ENCODE assay signal across 12 cellular contexts in the genomic region with DNA sequence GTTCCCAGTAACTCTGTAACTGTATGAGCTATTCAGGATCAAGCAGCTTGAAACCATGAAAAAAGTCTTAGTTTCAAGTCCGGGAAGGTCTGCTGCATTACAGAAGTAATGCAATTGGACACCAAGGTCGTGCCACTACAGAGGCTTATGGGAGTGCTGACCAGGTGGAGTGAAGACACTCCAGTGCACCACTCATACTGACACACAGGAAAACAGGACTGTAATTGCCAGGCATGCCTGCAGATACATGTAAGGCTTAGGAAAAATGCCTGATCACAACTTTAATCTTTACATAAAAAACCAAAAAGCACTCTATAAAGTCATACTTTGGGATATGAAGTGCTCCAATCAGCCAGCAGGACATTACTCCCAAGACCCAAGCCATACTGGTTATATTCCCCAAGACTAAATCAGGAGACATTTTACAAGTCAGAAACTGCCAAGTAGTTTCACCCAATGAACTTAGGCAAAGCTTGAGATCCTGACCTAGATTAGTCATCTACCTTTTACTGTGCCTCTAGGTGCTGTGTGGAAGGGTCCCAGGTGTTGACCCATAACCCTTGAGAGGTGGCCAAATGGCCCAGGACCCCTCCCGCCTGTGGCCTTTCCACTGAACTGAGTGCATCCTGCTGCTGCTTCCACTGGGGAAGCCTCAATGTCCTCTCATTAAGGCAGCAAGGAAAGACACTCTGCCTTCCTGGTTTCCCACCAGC. TPM values are rescaled to one million over a fixed set of nuclear protein-coding genes. Genes with fewer than 3 reads are reported as not detected.
A peak's percentile ranks its signal among the peaks of the same experiment; 100 is the strongest.
DNase-seq lines count a peak whose midpoint lies in the region; ATAC-seq and TF ChIP-seq lines count a peak whose summit lies in the region.
"Had no signal": no experiment of that assay in that cellular context is flagged by ENCODE, and none has a peak within 500 bp of the region (broad histone marks: within the 10 kb centered on the region; RNA-seq: fewer than 3 reads in every experiment).

No MANE protein-coding gene starts in this region.

- H3K9me3 ChIP-seq in HCT116 (ENCODE audit: control insufficient read depth in 1 of 2, insufficient read depth in 1 of 2, low read depth in 1 of 2, low read length in 2 of 2) (no peaks in the 10 kb centered on the region), iPS-20b (ENCODE audit: insufficient read depth, low read depth, low read length) (no peaks in the 10 kb centered on the region), sigmoid colon (no peaks in the 10 kb centered on the region)

- H3K79me2 ChIP-seq in HCT116 (ENCODE audit: insufficient read depth, low read length), result no peaks in the 10 kb centered on the region

- CTCF ChIA-PET in HCT116 (lab: Charles Lee), result no interaction called here

- H3K9ac ChIP-seq in HCT116 (ENCODE audit: low read length), result no peak overlapping the region
- H3K9ac ChIP-seq in iPS-20b (ENCODE audit: low read depth, low read length), result no peak overlapping the region
- H3K9ac ChIP-seq: GM23248 had no signal

- H3K4me2 ChIP-seq in HCT116 (ENCODE audit: low read length), result peak overlapping the region; percentile 14

- TF ChIP-seq CTCF in HCT116 (IDR thresholded peaks at IDR 0.05 in 2 of 3, conservative IDR thresholded peaks at IDR 0.05 in 1 of 3; ENCODE audit: borderline replicate concordance in 1 of 3, insufficient read depth in 1 of 3, low read depth in 2 of 3, low read length in 2 of 3) (no peak), sigmoid colon (IDR thresholded peaks at IDR 0.05) (no peak)

- H3K36me3 ChIP-seq in HCT116 (ENCODE audit: control insufficient read depth in 1 of 2, insufficient read depth in 2 of 2, low read length in 2 of 2), result peaks cover under 1 to 11% of the 10 kb centered on the region in 2 experiments; a peak in 2 of 4 replicates
- H3K36me3 ChIP-seq in iPS-20b (ENCODE audit: insufficient read depth, low read depth, low read length), result peaks cover 18% of the 10 kb centered on the region
- peaks cover 0 to 7% (median 0%) of the 10 kb centered on the region in 4 donors for H3K36me3 ChIP-seq in sigmoid colon

- no peaks in the 10 kb centered on the region for H3K9me2 ChIP-seq in HCT116 (ENCODE audit: insufficient read depth)

- H3K27ac ChIP-seq in HCT116 (ENCODE audit: low read depth, low read length) (no peak overlapping the region), iPS-20b (ENCODE audit: low read length) (peak overlapping the region; percentile 28), sigmoid colon (peak overlapping the region in 3 of 4 donors; percentile 14 to 50 (median 32))
- H3K27ac ChIP-seq: GM23248, VCaP had no signal

- RAD21 ChIA-PET in HCT116 (lab: Charles Lee; ENCODE audit: low non-redundant PET in 1 of 2, low total read pairs in 2 of 2, uncharacterized antibody in 2 of 2, unreplicated experiment in 2 of 2), result no interaction called here

- TF ChIP-seq POLR2A in HCT116 (IDR thresholded peaks at IDR 0.05; ENCODE audit: borderline replicate concordance, extremely low read depth, insufficient read depth, insufficient read length), result no peak
- TF ChIP-seq POLR2A in sigmoid colon (IDR thresholded peaks at IDR 0.05), result no peak

- H3K4me3 ChIP-seq in HCT116 (replicated peaks in 1 of 2; ENCODE audit: low read depth in 1 of 2, low read length in 2 of 2) (no peak overlapping the region), iPS-20b (ENCODE audit: low read length) (no peak overlapping the region), sigmoid colon (no peak overlapping the region)
- H3K4me3 ChIP-seq: GM23248 had no signal

- POLR2A ChIA-PET in HCT116 (lab: Charles Lee), result no interaction called here

- no TSS peak for BruUV-seq in HCT116 (replicated peaks; lab: Mats Ljungman, UMichigan)

- no peak for TF ChIP-seq EP300 in sigmoid colon (IDR thresholded peaks at IDR 0.05)

- peaks cover 21% of the 10 kb centered on the region for H4K20me1 ChIP-seq in HCT116 (ENCODE audit: insufficient read depth)

- intact Hi-C loops in HCT116 (cut with micrococcal nuclease) (no loop called here), sigmoid colon (cut with DNase I) (no loop called here)

- no peak overlapping the region for H2AFZ ChIP-seq in HCT116 (ENCODE audit: low read depth, low read length, poor library complexity, severe bottlenecking)
- H2AFZ ChIP-seq: GM23248 had no signal

- no peak for DNase-seq in HCT116 (ENCODE audit: low read depth, low spot score)
- peak; percentile 15 for DNase-seq in SW480 (ENCODE audit: low spot score)
- no peak for DNase-seq in sigmoid colon
- no peak for DNase-seq in hypothalamus (lab: John Stamatoyannopoulos, UW)
- no peak for DNase-seq in COLO668 (lab: John Stamatoyannopoulos, UW; ENCODE audit: unreplicated experiment)
- DNase-seq in NCI-H2227 treated with DMSO at 0.1 percent for 48 hours (lab: John Stamatoyannopoulos, UW), result no peak
- DNase-seq: aorta, GM23248, NCI-H510A treated with DMSO at 0.1 percent for 48 hours, SIG-M5 had no signal

- peak; percentile 49 for ATAC-seq in HCT116

- WGBS in sigmoid colon, 2 donors, result 71 to 76% methylated on average over 3 of the region's 3 CpGs

- TF ChIP-seq RAD21 in HCT116 (IDR thresholded peaks at IDR 0.05; ENCODE audit: low read depth), result no peak

- H3K27me3 ChIP-seq in HCT116 (ENCODE audit: insufficient read depth, low read length) (no peaks in the 10 kb centered on the region), iPS-20b (ENCODE audit: insufficient read depth, low read length) (no peaks in the 10 kb centered on the region), sigmoid colon (no peaks in the 10 kb centered on the region)

- peaks cover 0 to 37% of the 10 kb centered on the region in 2 experiments; a peak in 2 of 4 replicates for H3K4me1 ChIP-seq in HCT116 (ENCODE audit: control insufficient read depth in 1 of 2, insufficient read depth in 2 of 2, low read length in 2 of 2)
- H3K4me1 ChIP-seq in iPS-20b (ENCODE audit: insufficient read depth, low read length), result peaks cover 19% of the 10 kb centered on the region
- peaks cover 0 to 22% (median 10%) of the 10 kb centered on the region in 4 donors for H3K4me1 ChIP-seq in sigmoid colon

TF ChIP-seq in HCT116, 20 proteins besides CTCF, POLR2A, EP300 and RAD21:
- TF ChIP-seq, protein P1, sequence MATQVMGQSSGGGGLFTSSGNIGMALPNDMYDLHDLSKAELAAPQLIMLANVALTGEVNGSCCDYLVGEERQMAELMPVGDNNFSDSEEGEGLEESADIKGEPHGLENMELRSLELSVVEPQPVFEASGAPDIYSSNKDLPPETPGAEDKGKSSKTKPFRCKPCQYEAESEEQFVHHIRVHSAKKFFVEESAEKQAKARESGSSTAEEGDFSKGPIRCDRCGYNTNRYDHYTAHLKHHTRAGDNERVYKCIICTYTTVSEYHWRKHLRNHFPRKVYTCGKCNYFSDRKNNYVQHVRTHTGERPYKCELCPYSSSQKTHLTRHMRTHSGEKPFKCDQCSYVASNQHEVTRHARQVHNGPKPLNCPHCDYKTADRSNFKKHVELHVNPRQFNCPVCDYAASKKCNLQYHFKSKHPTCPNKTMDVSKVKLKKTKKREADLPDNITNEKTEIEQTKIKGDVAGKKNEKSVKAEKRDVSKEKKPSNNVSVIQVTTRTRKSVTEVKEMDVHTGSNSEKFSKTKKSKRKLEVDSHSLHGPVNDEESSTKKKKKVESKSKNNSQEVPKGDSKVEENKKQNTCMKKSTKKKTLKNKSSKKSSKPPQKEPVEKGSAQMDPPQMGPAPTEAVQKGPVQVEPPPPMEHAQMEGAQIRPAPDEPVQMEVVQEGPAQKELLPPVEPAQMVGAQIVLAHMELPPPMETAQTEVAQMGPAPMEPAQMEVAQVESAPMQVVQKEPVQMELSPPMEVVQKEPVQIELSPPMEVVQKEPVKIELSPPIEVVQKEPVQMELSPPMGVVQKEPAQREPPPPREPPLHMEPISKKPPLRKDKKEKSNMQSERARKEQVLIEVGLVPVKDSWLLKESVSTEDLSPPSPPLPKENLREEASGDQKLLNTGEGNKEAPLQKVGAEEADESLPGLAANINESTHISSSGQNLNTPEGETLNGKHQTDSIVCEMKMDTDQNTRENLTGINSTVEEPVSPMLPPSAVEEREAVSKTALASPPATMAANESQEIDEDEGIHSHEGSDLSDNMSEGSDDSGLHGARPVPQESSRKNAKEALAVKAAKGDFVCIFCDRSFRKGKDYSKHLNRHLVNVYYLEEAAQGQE (IDR thresholded peaks at IDR 0.05; ENCODE audit: low read depth), result no peak
- no peak for TF ChIP-seq YY1 (IDR thresholded peaks at IDR 0.05; ENCODE audit: extremely low read depth, insufficient replicate concordance, low read depth, low read length)
- 0 out of 2 replicates have a peak, but pooled peaks have one; percentile 14 for TF ChIP-seq FOSL1 (IDR thresholded peaks at IDR 0.05; ENCODE audit: low read depth)
- peak; percentile 43 for TF ChIP-seq POLR2AphosphoS5 (IDR thresholded peaks at IDR 0.05; ENCODE audit: low read depth, low read length)
- TF ChIP-seq, protein P2, sequence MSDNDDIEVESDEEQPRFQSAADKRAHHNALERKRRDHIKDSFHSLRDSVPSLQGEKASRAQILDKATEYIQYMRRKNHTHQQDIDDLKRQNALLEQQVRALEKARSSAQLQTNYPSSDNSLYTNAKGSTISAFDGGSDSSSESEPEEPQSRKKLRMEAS (IDR thresholded peaks at IDR 0.05), result no peak
- no peak for TF ChIP-seq SP1 (IDR thresholded peaks at IDR 0.05; ENCODE audit: low read depth)
TF ChIP-seq in HCT116: peak in this region for 2.

RNA-seq across cellular contexts. Expression of a gene that starts 27.5 kb away (rescaled TPM):
- total RNA-seq in HCT116 (2021; ENCODE audit: unreplicated experiment), result 173 TPM
- polyA plus RNA-seq in HCT116 (2012), result 96.3 and 102 TPM in 2 replicates
- 100 to 1,000 TPM; 141 to 179 (median 150) TPM for total RNA-seq in sigmoid colon
- 10 to 100 TPM; 41.4 to 73.0 (median 44.9) TPM for polyA plus RNA-seq in sigmoid colon
